Comparison of ENCODE assay signal across 8 cellular contexts in the genomic region with DNA sequence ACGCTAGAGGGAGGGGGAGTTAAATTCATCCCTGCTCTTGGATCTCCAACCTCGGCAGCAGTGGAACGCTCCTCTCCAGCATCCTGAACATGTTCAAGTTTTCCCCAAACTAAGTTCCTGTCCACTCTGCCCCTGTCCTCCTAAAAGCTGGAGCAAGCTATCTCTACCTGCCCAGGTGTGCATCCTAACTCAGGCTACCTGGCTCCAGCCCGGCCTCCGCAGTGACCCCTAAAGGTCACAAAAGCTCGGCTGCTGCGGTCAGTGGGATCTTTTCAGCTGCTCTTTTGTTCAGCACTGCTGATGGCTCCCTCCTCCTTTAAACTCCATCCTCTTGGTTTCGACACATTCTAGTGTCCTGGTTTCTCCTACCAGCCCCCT. TPM values are rescaled to one million over a fixed set of nuclear protein-coding genes. Genes with fewer than 3 reads are reported as not detected.
A peak's percentile ranks its signal among the peaks of the same experiment; 100 is the strongest.
DNase-seq lines count a peak whose midpoint lies in the region; ATAC-seq and TF ChIP-seq lines count a peak whose summit lies in the region.

No MANE protein-coding gene starts in this region.

- H3K36me3 ChIP-seq in Caco-2 (ENCODE audit: control insufficient read depth, insufficient read depth, low read length) = peaks cover 3% of the 10 kb centered on the region; the same call in 1 of the 2 replicates

- H3K36me3 Mint-ChIP-seq in Caco-2 (ENCODE audit: insufficient read depth, unreplicated experiment) (peaks cover 20% of the 10 kb centered on the region), neural crest cell (ENCODE audit: low read depth) (no peaks in the 10 kb centered on the region)

- H3K27me3 ChIP-seq in Caco-2 (replicated peaks; ENCODE audit: control insufficient read depth, insufficient read depth, low read length) = no peaks in the 10 kb centered on the region

- CTCF ChIA-PET in Caco-2 (lab: Charles Lee) = interaction anchor here (0.5 to 2.0 kb wide), 7 partner anchors 26 to 688 kb away, joined by 3 to 10 read pairs (median 4); no protein-coding TSS in a partner anchor

- POLR2A ChIA-PET in Caco-2 (lab: Charles Lee) = interaction anchor here (0.5 kb wide), 1 partner anchor 120 kb away, joined by 7 read pairs; no protein-coding TSS in a partner anchor

- BruUV-seq in Caco-2 (replicated peaks; lab: Mats Ljungman, UMichigan) = no TSS peak

- no peak for TF ChIP-seq POLR2A in NB4 (IDR thresholded peaks at IDR 0.05; ENCODE audit: extremely low read depth, insufficient read length)

- peak; percentile 69 to 71 for DNase-seq in Caco-2
- no peak for DNase-seq in NB4 (ENCODE audit: low read depth)
- peak; percentile 63 for DNase-seq in ecto neural progenitor cell (ENCODE audit: low spot score)
- DNase-seq in neural crest cell (ENCODE audit: low read depth, low spot score) = no peak
- no peak for DNase-seq in NCI-H187 treated with DMSO at 0.1 percent for 48 hours (lab: John Stamatoyannopoulos, UW)
- no peak for DNase-seq in activated effector memory CD4-positive, alpha-beta T cell treated with Interleukin-2 at 50 U/mL for 16 hours

- H3K4me1 ChIP-seq in Caco-2 = peaks cover 35% of the 10 kb centered on the region

- TF ChIP-seq CTCF in Caco-2 (IDR thresholded peaks at IDR 0.05; ENCODE audit: insufficient read depth in 1 of 2, low read depth in 1 of 2, low read length in 1 of 2, severe bottlenecking in 1 of 2, unreplicated experiment in 1 of 2) (peak; percentile 41 to 72), NB4 (IDR thresholded peaks at IDR 0.05; ENCODE audit: low read depth, low read length) (no peak), neural crest cell (conservative IDR thresholded peaks at IDR 0.05) (no peak)

- ATAC-seq in GM21367 (IDR thresholded peaks at IDR 0.05; ENCODE audit: unreplicated experiment) (no peak), HG02840 (IDR thresholded peaks at IDR 0.05; ENCODE audit: low FRiP score, unreplicated experiment) (no peak)

- H3K4me1 Mint-ChIP-seq in Caco-2 (ENCODE audit: low read depth, unreplicated experiment) (peaks cover 30% of the 10 kb centered on the region), neural crest cell (peaks cover 45% of the 10 kb centered on the region)

- H3K4me3 ChIP-seq in Caco-2 (ENCODE audit: low read depth, low read length) (peak overlapping the region; percentile 73), NB4 (ENCODE audit: low read depth, low read length) (peak overlapping the region; percentile 88)

- H3K9me3 Mint-ChIP-seq in Caco-2 (ENCODE audit: unreplicated experiment) (no peaks in the 10 kb centered on the region), neural crest cell (no peaks in the 10 kb centered on the region)

- H3K4me3 Mint-ChIP-seq in Caco-2 (ENCODE audit: unreplicated experiment) = peak overlapping the region; percentile 90
- peak overlapping the region; percentile 95 for H3K4me3 Mint-ChIP-seq in neural crest cell

- intact Hi-C loops in Caco-2 (cut with micrococcal nuclease; ENCODE audit: unreplicated experiment) = no loop called here

- no peaks in the 10 kb centered on the region for H3K9me3 ChIP-seq in Caco-2

- no peaks in the 10 kb centered on the region for H3K27me3 Mint-ChIP-seq in Caco-2 (ENCODE audit: insufficient read depth, unreplicated experiment)
- H3K27me3 Mint-ChIP-seq in neural crest cell (ENCODE audit: low read depth) = no peaks in the 10 kb centered on the region

- H3K27ac Mint-ChIP-seq in Caco-2 (ENCODE audit: unreplicated experiment) (peak overlapping the region; percentile 74), neural crest cell (ENCODE audit: unreplicated experiment) (peak overlapping the region; percentile 70)

RNA-seq across cellular contexts. Expression of a gene that starts 1.4 kb away (rescaled TPM):
- total RNA-seq in Caco-2 (2022) (59.4 and 59.9 TPM in 2 replicates), neural crest cell (32.1 and 33.9 TPM in 2 replicates)

RNA-seq across cellular contexts. Expression of a gene that starts 35.9 kb away (rescaled TPM):
- total RNA-seq in Caco-2 (2022) (4.9 and 5.8 TPM in 2 replicates), neural crest cell (2.8 TPM in 2 replicates)

Comparison
In these comparisons a context has a peak if more than half of its experiments do, and no peak if none do; other contexts are left out.
1. DNase-seq: peak in Caco-2 (2 of 2) and ecto neural progenitor cell (single experiment); none in NB4 (single experiment), neural crest cell (single experiment), NCI-H187 treated with DMSO at 0.1 percent for 48 hours (single experiment) and activated effector memory CD4-positive, alpha-beta T cell treated with Interleukin-2 at 50 U/mL for 16 hours (single experiment).
2. CTCF ChIP-seq: peak in Caco-2 (2 of 2); none in NB4 (single experiment) and neural crest cell (single experiment).